ENCODE assay signal across 31 cellular contexts in genomic region chr2:3739313-3739712, GRCh38. TPM values are rescaled to one million over a fixed set of nuclear protein-coding genes. Genes with fewer than 3 reads are reported as not detected.
"Had no signal": no experiment of that assay in that cellular context is flagged by ENCODE, and none has a peak within 500 bp of the region (broad histone marks: within the 10 kb centered on the region; RNA-seq: fewer than 3 reads in every experiment).

No MANE protein-coding gene starts in this region.

- DNase-seq: effector memory CD4-positive, alpha-beta T cell; erythroblast; esophagus squamous epithelium; foreskin melanocyte; glutamatergic neuron; heart right ventricle; hippocampal formation; left cardiac atrium; mesenchymal stem cell; naive thymus-derived CD4-positive, alpha-beta T cell; nucleus accumbens; ovary; posterior cingulate gyrus; psoas muscle; right cardiac atrium; sigmoid colon; stimulated activated CD4-positive, alpha-beta T cell treated with anti-CD3 and anti-CD28 coated beads, Interleukin-4, amount 100 ng/mL, for 4 hours; stimulated activated naive CD8-positive, alpha-beta T cell treated with anti-CD3 and anti-CD28 coated beads, Interleukin-15, Interleukin-2, amounts not matched to agents 100 U/mL and 50 U/mL, for 24 hours; transverse colon; upper lobe of right lung had no signal

- H3K27me3 ChIP-seq: left lung, neural progenitor cell, ovary, sigmoid colon, transverse colon, upper lobe of right lung, vagina had no signal

- H3K4me1 ChIP-seq: esophagus squamous epithelium, heart right ventricle, left lung, psoas muscle, sigmoid colon, transverse colon, upper lobe of right lung, vagina had no signal

- H3K27ac Mint-ChIP-seq: dendritic cell treated with granulocyte-macrophage colony-stimulating factor and Interleukin-4, amounts not matched to agents 40 ng/mL and 50 ng/mL, for 4 days; mesothelial cell of epicardium; naive thymus-derived CD4-positive, alpha-beta T cell; nephron; neural progenitor cell; stimulated activated memory B cell treated with anti-CD40 and anti-IgM and Interleukin-4, amounts not matched to agents 10 μg/mL and 1 μg/mL and 100 μg/mL, for 72 hours had no signal

- H3K36me3 Mint-ChIP-seq: mesothelial cell of epicardium; naive thymus-derived CD4-positive, alpha-beta T cell; neural progenitor cell; stimulated activated memory B cell treated with anti-CD40 and anti-IgM and Interleukin-4, amounts not matched to agents 10 μg/mL and 1 μg/mL and 100 μg/mL, for 72 hours had no signal

- H3K27ac ChIP-seq: esophagus squamous epithelium, heart right ventricle, left lung, neural progenitor cell, ovary, psoas muscle, sigmoid colon, transverse colon, upper lobe of right lung, vagina had no signal

- H2AFZ ChIP-seq: neural progenitor cell had no signal

- H3K36me3 ChIP-seq: esophagus squamous epithelium, heart right ventricle, left lung, neural progenitor cell, ovary, sigmoid colon, transverse colon, upper lobe of right lung, vagina had no signal

- H3K9ac ChIP-seq: neural progenitor cell had no signal

- H3K9me3 Mint-ChIP-seq: dendritic cell treated with granulocyte-macrophage colony-stimulating factor and Interleukin-4, amounts not matched to agents 40 ng/mL and 50 ng/mL, for 4 days; mesothelial cell of epicardium; naive thymus-derived CD4-positive, alpha-beta T cell; stimulated activated memory B cell treated with anti-CD40 and anti-IgM and Interleukin-4, amounts not matched to agents 10 μg/mL and 1 μg/mL and 100 μg/mL, for 72 hours had no signal

- H3K4me3 Mint-ChIP-seq: dendritic cell treated with granulocyte-macrophage colony-stimulating factor and Interleukin-4, amounts not matched to agents 40 ng/mL and 50 ng/mL, for 4 days; mesothelial cell of epicardium; naive thymus-derived CD4-positive, alpha-beta T cell; nephron; neural progenitor cell; stimulated activated memory B cell treated with anti-CD40 and anti-IgM and Interleukin-4, amounts not matched to agents 10 μg/mL and 1 μg/mL and 100 μg/mL, for 72 hours had no signal

- H3K4me1 Mint-ChIP-seq: mesothelial cell of epicardium; naive thymus-derived CD4-positive, alpha-beta T cell; nephron; neural progenitor cell; stimulated activated memory B cell treated with anti-CD40 and anti-IgM and Interleukin-4, amounts not matched to agents 10 μg/mL and 1 μg/mL and 100 μg/mL, for 72 hours had no signal

- H3K9me3 ChIP-seq: esophagus squamous epithelium, heart right ventricle, left lung, ovary, psoas muscle, sigmoid colon, transverse colon, upper lobe of right lung, vagina had no signal

- H3K4me3 ChIP-seq: esophagus squamous epithelium, heart right ventricle, left lung, neural progenitor cell, ovary, psoas muscle, sigmoid colon, transverse colon, upper lobe of right lung, vagina had no signal

- ATAC-seq: heart right ventricle; left cardiac atrium; left lung; naive thymus-derived CD4-positive, alpha-beta T cell; psoas muscle; right cardiac atrium; stimulated activated memory B cell treated with anti-CD40 and anti-IgM and Interleukin-4, amounts not matched to agents 10 μg/mL and 1 μg/mL and 100 μg/mL, for 72 hours; stimulated activated naive CD8-positive, alpha-beta T cell treated with anti-CD3 and anti-CD28 coated beads, Interleukin-15, Interleukin-2, amounts not matched to agents 100 U/mL and 50 U/mL, for 24 hours; upper lobe of right lung had no signal

RNA-seq across cellular contexts. Expression of gene DCDC2C, which starts 35.9 kb away (rescaled TPM):
- total RNA-seq: esophagus squamous epithelium; kidney epithelial cell; left cardiac atrium; left lung; lung microvascular endothelial cell; mesothelial cell of epicardium; naive thymus-derived CD4-positive, alpha-beta T cell; psoas muscle; renal cortical epithelial cell; right cardiac atrium; skeletal muscle tissue; transverse colon; upper lobe of right lung; vagina had no signal
- polyA plus RNA-seq: heart right ventricle; naive thymus-derived CD4-positive, alpha-beta T cell; right cardiac atrium; sigmoid colon had no signal
